In genomic region chr1:201876148-201876547, GRCh38 we compare ENCODE assay signal across 9 cellular contexts. TPM values are rescaled to one million over a fixed set of nuclear protein-coding genes. Genes with fewer than 3 reads are reported as not detected.
DNase-seq lines count a peak whose midpoint lies in the region; ATAC-seq, FAIRE-seq and TF ChIP-seq lines count a peak whose summit lies in the region.
"Had no signal": no experiment of that assay in that cellular context is flagged by ENCODE, and none has a peak within 500 bp of the region (broad histone marks: within the 10 kb centered on the region; RNA-seq: fewer than 3 reads in every experiment).

No MANE protein-coding gene starts in this region.

- H3K9ac ChIP-seq in Loucy (ENCODE audit: low read depth, low read length, poor library complexity, severe bottlenecking) (no peak overlapping the region), K562 (ENCODE audit: insufficient read depth in 1 of 2, low read depth in 2 of 2, low read length in 2 of 2) (no peak overlapping the region), mesenchymal stem cell (ENCODE audit: low read length) (no peak overlapping the region)

- H3K9me2 ChIP-seq in Loucy (replicated peaks; ENCODE audit: low read depth, low read length), result no peaks in the 10 kb centered on the region

- no peaks in the 10 kb centered on the region for H3K4me1 Mint-ChIP-seq in Calu3 (ENCODE audit: low read depth, unreplicated experiment)

- H3K23ac ChIP-seq in mesenchymal stem cell (ENCODE audit: low read length in 2 of 2), result no peak overlapping the region

- no peak overlapping the region for H3K18ac ChIP-seq in mesenchymal stem cell (ENCODE audit: low read depth in 1 of 2, low read length in 2 of 2)

- H3K27me3 Mint-ChIP-seq in Calu3 (ENCODE audit: unreplicated experiment), result no peaks in the 10 kb centered on the region

- ATAC-seq in K562 (peak; percentile 68), GM21529 (IDR thresholded peaks at IDR 0.05; ENCODE audit: unreplicated experiment) (no peak)

- in situ Hi-C loops in K562 (cut with MboI), result no loop called here

- no peaks in the 10 kb centered on the region for H3K79me2 ChIP-seq in Loucy (ENCODE audit: insufficient read depth, low read length)
- H3K79me2 ChIP-seq in K562 (ENCODE audit: control insufficient read depth, insufficient read depth, low read length), result no peaks in the 10 kb centered on the region

- H2AK5ac ChIP-seq in mesenchymal stem cell (ENCODE audit: low read length, severe bottlenecking), result no peak overlapping the region

- H2AFZ ChIP-seq in Loucy (ENCODE audit: low read length), result no peak overlapping the region
- no peak overlapping the region for H2AFZ ChIP-seq in K562 (ENCODE audit: low read depth, low read length)
- no peak overlapping the region for H2AFZ ChIP-seq in mesenchymal stem cell (ENCODE audit: low read depth, low read length)

- no peak overlapping the region for H2BK15ac ChIP-seq in mesenchymal stem cell (ENCODE audit: low read depth, poor library complexity, severe bottlenecking)

- BruUV-seq in Calu3 (replicated peaks; lab: Mats Ljungman, UMichigan) (no TSS peak), K562 (replicated peaks; lab: Mats Ljungman, UMichigan) (no TSS peak)

- H2BK5ac ChIP-seq in mesenchymal stem cell (ENCODE audit: low read depth, low read length, poor library complexity, severe bottlenecking), result no peak overlapping the region

- H2BK12ac ChIP-seq in mesenchymal stem cell (ENCODE audit: low read length in 2 of 2), result no peak overlapping the region

- H4K20me1 ChIP-seq in Loucy (ENCODE audit: insufficient read depth, low read length, poor library complexity, severe bottlenecking) (no peaks in the 10 kb centered on the region), K562 (replicated peaks; ENCODE audit: control insufficient read depth, insufficient read depth, low read length) (peaks cover 4% of the 10 kb centered on the region)

- H3K36me3 Mint-ChIP-seq in Calu3 (ENCODE audit: insufficient read depth, unreplicated experiment), result peaks cover 51% of the 10 kb centered on the region

- no peaks in the 10 kb centered on the region for H3K9me1 ChIP-seq in K562 (ENCODE audit: control insufficient read depth, insufficient read depth, low read length)

- peaks cover 2% of the 10 kb centered on the region for H3K79me1 ChIP-seq in mesenchymal stem cell (replicated peaks; ENCODE audit: low read length, poor library complexity, severe bottlenecking)

- no peak for FAIRE-seq in K562 (lab: Jason Lieb, UNC)

- no peaks in the 10 kb centered on the region for H3K9me3 Mint-ChIP-seq in Calu3 (ENCODE audit: low read depth, unreplicated experiment)

- CTCF ChIA-PET in Calu3 (lab: Charles Lee), result no interaction called here
- CTCF ChIA-PET in K562 (lab: Yijun Ruan, JAX; ENCODE audit: low intra/inter-chr PET ratio), result interaction anchor here (0.6 to 1.2 kb wide), 2 partner anchors 96 to 166 kb away, joined by 3 to 6 read pairs; no protein-coding TSS in a partner anchor

- no peak overlapping the region for H3K4me3 Mint-ChIP-seq in Calu3 (ENCODE audit: low read depth, unreplicated experiment)

- H3F3A ChIP-seq in Loucy (ENCODE audit: low read depth), result no peaks in the 10 kb centered on the region; the same call in 1 of the 2 replicates

- no peak overlapping the region for H2BK120ac ChIP-seq in mesenchymal stem cell (ENCODE audit: low read depth, low read length)

- TF ChIP-seq EP300 in K562 (IDR thresholded peaks at IDR 0.05; ENCODE audit: low read length), result no peak

- no peak overlapping the region for H3K27ac ChIP-seq in K562 (ENCODE audit: extremely low read depth, low read depth, low read length)
- H3K27ac ChIP-seq in mesenchymal stem cell (ENCODE audit: low read length, poor library complexity, severe bottlenecking), result no peak overlapping the region

- POLR2A ChIA-PET in K562 (lab: Yijun Ruan, JAX), result no interaction called here

- no peak overlapping the region for H4K91ac ChIP-seq in mesenchymal stem cell (ENCODE audit: low read length)

- no peak overlapping the region for H4K8ac ChIP-seq in mesenchymal stem cell (ENCODE audit: low read length)

- no peak overlapping the region for H3K14ac ChIP-seq in mesenchymal stem cell (ENCODE audit: low read length in 2 of 2)

- no peak overlapping the region for H3K4ac ChIP-seq in mesenchymal stem cell (ENCODE audit: low read depth in 1 of 2, low read length in 2 of 2)

- 74% methylated on average over 7 of the region's 7 CpGs for WGBS in K562 (ENCODE audit: insufficient coverage, low coverage, missing lambda C conversion rate)
- WGBS in mesenchymal stem cell, result 76% methylated on average over 4 of the region's 7 CpGs

- H3K36me3 ChIP-seq in Loucy (ENCODE audit: insufficient read depth, low read length) (peaks cover 53% of the 10 kb centered on the region), K562 (ENCODE audit: control insufficient read depth, insufficient read depth, low read length) (peaks cover 65% of the 10 kb centered on the region), mesenchymal stem cell (ENCODE audit: control insufficient read depth in 1 of 2, insufficient read depth in 2 of 2, low read depth in 1 of 2, low read length in 2 of 2) (peaks cover 47 to 62% of the 10 kb centered on the region in 2 experiments)

- no peak overlapping the region for H3K4me3 ChIP-seq in Loucy (ENCODE audit: low read length, poor library complexity, severe bottlenecking)
- H3K4me3 ChIP-seq in K562, result no peak overlapping the region
- no peak overlapping the region for H3K4me3 ChIP-seq in mesenchymal stem cell (ENCODE audit: insufficient read depth in 1 of 2, low read depth in 1 of 2, low read length in 2 of 2)

- TF ChIP-seq CTCF in Calu3 (IDR thresholded peaks at IDR 0.05; ENCODE audit: unreplicated experiment) (peak; percentile 38), Loucy (conservative IDR thresholded peaks at IDR 0.05; ENCODE audit: low read length) (peak; percentile 46), K562 (IDR thresholded peaks at IDR 0.05 in 2 of 3, conservative IDR thresholded peaks at IDR 0.05 in 1 of 3; ENCODE audit: insufficient read depth in 2 of 3, low read depth in 1 of 3, low read length in 3 of 3) (peak; percentile 53 to 68 (median 61))

- no peaks in the 10 kb centered on the region for H3K4me1 ChIP-seq in Loucy (ENCODE audit: insufficient read depth, low read length, poor library complexity, severe bottlenecking)
- H3K4me1 ChIP-seq in K562 (replicated peaks in 1 of 2; ENCODE audit: control insufficient read depth in 2 of 2, insufficient read depth in 2 of 2, low read length in 2 of 2), result no peaks in the 10 kb centered on the region
- peaks cover 3% of the 10 kb centered on the region for H3K4me1 ChIP-seq in mesenchymal stem cell (ENCODE audit: control insufficient read depth, insufficient read depth, low read depth, low read length)

- H3K9me3 ChIP-seq in Loucy (ENCODE audit: insufficient read depth, low read depth, low read length), result no peaks in the 10 kb centered on the region
- H3K9me3 ChIP-seq in K562 (replicated peaks; ENCODE audit: control insufficient read depth, insufficient read depth, low read depth, low read length), result no peaks in the 10 kb centered on the region
- H3K9me3 ChIP-seq in mesenchymal stem cell (ENCODE audit: control insufficient read depth, low read length), result no peaks in the 10 kb centered on the region

- H3K4me2 ChIP-seq in Loucy (ENCODE audit: low read depth, low read length, poor library complexity, severe bottlenecking) (no peak overlapping the region), K562 (ENCODE audit: insufficient read depth, low read length) (no peak overlapping the region), mesenchymal stem cell (ENCODE audit: low read length, poor library complexity, severe bottlenecking) (no peak overlapping the region)

- intact Hi-C loops in Calu3 (cut with micrococcal nuclease; ENCODE audit: unreplicated experiment), result loop anchor here (5.0 kb wide), 1 partner anchor 261 kb away; no protein-coding TSS in a partner anchor
- intact Hi-C loops in K562 (cut with micrococcal nuclease), result no loop called here

- peak in 1 of 2 experiments; percentile 42; a peak in 2 of 4 replicates for TF ChIP-seq RAD21 in K562 (CRISPR knock-in tag; conservative IDR thresholded peaks at IDR 0.05 in 1 of 2, IDR thresholded peaks at IDR 0.05 in 1 of 2)

- DNase-seq in Calu3 (peak; percentile 33), K562 (ENCODE audit: extremely low read depth in 1 of 4, low spot score in 3 of 4) (peak; percentile 27 to 48 (median 44)), mesenchymal stem cell (peak; percentile 38), NCI-H2081 treated with DMSO at 0.1 percent for 48 hours (lab: John Stamatoyannopoulos, UW) (no peak), NCI-H526 treated with DMSO at 0.1 percent for 48 hours (lab: John Stamatoyannopoulos, UW) (no peak), NCI-H1417 treated with DMSO at 0.1 percent for 48 hours (lab: John Stamatoyannopoulos, UW) (no peak)
- DNase-seq: effector memory CD4-positive, alpha-beta T cell had no signal

- TF ChIP-seq POLR2A in K562 (conservative IDR thresholded peaks at IDR 0.05), result no peak

- no peaks in the 10 kb centered on the region for H3K27me3 ChIP-seq in Loucy (ENCODE audit: insufficient read depth, low read length, poor library complexity, severe bottlenecking)
- no peaks in the 10 kb centered on the region for H3K27me3 ChIP-seq in K562 (ENCODE audit: control insufficient read depth in 2 of 2, insufficient read depth in 2 of 2, low read length in 2 of 2)
- H3K27me3 ChIP-seq in mesenchymal stem cell (ENCODE audit: control insufficient read depth in 1 of 2, insufficient read depth in 1 of 2, low read length in 2 of 2), result no peaks in the 10 kb centered on the region

- no peak overlapping the region for H3K27ac Mint-ChIP-seq in Calu3 (ENCODE audit: unreplicated experiment)

RNA-seq across cellular contexts. Expression of gene SHISA4, which starts 12.6 kb away (rescaled TPM):
- total RNA-seq in Calu3 (2022), result 9.9 and 13.7 TPM in 2 replicates
- total RNA-seq in K562 (2011; cell fraction: chromatin; rRNA removed; ENCODE audit: low replicate concordance), result 0.74 and 2.5 TPM in 2 replicates
- 1.8 and 3.3 TPM in 2 replicates for total RNA-seq in K562 (2011; cell fraction: nucleolus; rRNA removed)
- 2.2 and 3.8 TPM in 2 replicates for total RNA-seq in K562 (2011; cell fraction: nucleoplasm; rRNA removed)
- 0.68 and 1.0 TPM in 2 replicates for total RNA-seq in K562 (2014; rRNA removed)
- total RNA-seq in K562 (2014; rRNA removed; fragmentation: Illumina TruSeq; extraction: Trizol), result 0.15 TPM in 1 of 2 replicates, not detected in the other
- 0.19 and 0.43 TPM in 2 replicates for total RNA-seq in K562 (2015; rRNA removed; fragmentation: Illumina TruSeq; extraction: Trizol)
- 0.40 and 0.84 TPM in 2 replicates for total RNA-seq in K562 (2021)
- 0.95 and 1.2 TPM in 2 replicates for polyA plus RNA-seq in K562 (2011; rRNA removed)
- 1.3 and 5.2 TPM in 2 replicates for polyA plus RNA-seq in K562 (2011; cell fraction: cytosol; rRNA removed)
- polyA plus RNA-seq in K562 (2011; cell fraction: nucleus; rRNA removed), result 1.3 and 4.0 TPM in 2 replicates
- 0.74 and 2.6 TPM in 2 replicates for polyA plus RNA-seq in K562 (2012)
- 0.27 and 0.75 TPM in 2 replicates for polyA plus RNA-seq in K562 (2014; fragmentation: Illumina TruSeq; extraction: Trizol)
- not detected for polyA plus RNA-seq in K562 (2014; fragmentation: Nextera tagmentation; extraction: Ambion mirVana)
- 0.73 and 0.81 TPM in 2 replicates for polyA plus RNA-seq in K562 (2014; rRNA removed)
- 0.21 and 1.1 TPM in 2 replicates for polyA minus RNA-seq in K562 (2011; rRNA and poly(A)+ RNA removed)
- polyA minus RNA-seq in K562 (2011; cell fraction: cytosol; rRNA and poly(A)+ RNA removed), result not detected in 2 replicates
- polyA minus RNA-seq in K562 (2011; cell fraction: nucleus; rRNA and poly(A)+ RNA removed), result 0.54 and 1.1 TPM in 2 replicates
- polyA plus RNA-seq in mesenchymal stem cell (2013, experiment 1 of 2), result 32.9 TPM
- polyA plus RNA-seq in mesenchymal stem cell (2013, experiment 2 of 2), result 33.3 TPM

RNA-seq across cellular contexts. Expression of gene IPO9, which starts 47.2 kb away (rescaled TPM):
- total RNA-seq in Calu3 (2022) (86.3 and 98.8 TPM in 2 replicates), K562 (2014; rRNA removed) (37.2 and 38.8 TPM in 2 replicates), K562 (2014; rRNA removed; fragmentation: Illumina TruSeq; extraction: Trizol) (27.9 and 33.2 TPM in 2 replicates), K562 (2015; rRNA removed; fragmentation: Illumina TruSeq; extraction: Trizol) (35.8 and 36.4 TPM in 2 replicates), K562 (2021) (75.0 and 82.2 TPM in 2 replicates)
- 97.9 and 100 TPM in 2 replicates for total RNA-seq in K562 (2011; cell fraction: chromatin; rRNA removed; ENCODE audit: low replicate concordance)
- total RNA-seq in K562 (2011; cell fraction: nucleolus; rRNA removed), result 46.0 and 50.0 TPM in 2 replicates
- 63.2 and 72.2 TPM in 2 replicates for total RNA-seq in K562 (2011; cell fraction: nucleoplasm; rRNA removed)
- polyA plus RNA-seq in K562 (2011; rRNA removed) (61.7 and 78.6 TPM in 2 replicates), K562 (2014; fragmentation: Illumina TruSeq; extraction: Trizol) (47.9 and 59.2 TPM in 2 replicates), K562 (2014; fragmentation: Nextera tagmentation; extraction: Ambion mirVana) (10 to 100 TPM; 28.1 to 49.6 TPM), K562 (2014; rRNA removed) (43.9 and 48.3 TPM in 2 replicates)
- polyA plus RNA-seq in K562 (2011; cell fraction: cytosol; rRNA removed), result 42.7 and 44.2 TPM in 2 replicates
- polyA plus RNA-seq in K562 (2011; cell fraction: nucleus; rRNA removed), result 109 and 150 TPM in 2 replicates
- polyA plus RNA-seq in K562 (2012), result 41.1 and 44.6 TPM in 2 replicates
- 56.5 and 76.0 TPM in 2 replicates for polyA minus RNA-seq in K562 (2011; rRNA and poly(A)+ RNA removed)
- polyA minus RNA-seq in K562 (2011; cell fraction: cytosol; rRNA and poly(A)+ RNA removed), result 28.3 and 31.7 TPM in 2 replicates
- 32.9 and 42.8 TPM in 2 replicates for polyA minus RNA-seq in K562 (2011; cell fraction: nucleus; rRNA and poly(A)+ RNA removed)
- polyA plus RNA-seq in mesenchymal stem cell (2013, experiment 1 of 2), result 30.8 TPM
- 34.0 TPM for polyA plus RNA-seq in mesenchymal stem cell (2013, experiment 2 of 2)

Comparison
In these comparisons a context has a peak if more than half of its experiments do, and no peak if none do; other contexts are left out.
1. DNase-seq: peak in Calu3 (single experiment), K562 (4 of 4) and mesenchymal stem cell (single experiment); none in NCI-H2081 treated with DMSO at 0.1 percent for 48 hours (single experiment), NCI-H526 treated with DMSO at 0.1 percent for 48 hours (single experiment) and NCI-H1417 treated with DMSO at 0.1 percent for 48 hours (single experiment).
2. Peak in every context shown above with its lines, with median percentiles within 50 percentile points of each other: CTCF ChIP-seq.